ENCODE assay signal across 8 cellular contexts in genomic region chr10:72567884-72568283, GRCh38. TPM values are rescaled to one million over a fixed set of nuclear protein-coding genes. Genes with fewer than 3 reads are reported as not detected.
DNase-seq lines count a peak whose midpoint lies in the region; ATAC-seq, FAIRE-seq and TF ChIP-seq lines count a peak whose summit lies in the region.

No MANE protein-coding gene starts in this region.

- no peaks in the 10 kb centered on the region; the same call in 1 of the 2 replicates for H4K20me1 ChIP-seq in HepG2 (ENCODE audit: insufficient read depth, low read length)

- intact Hi-C loops in CD14-positive monocyte (cut with micrococcal nuclease): loop anchor here in 1 of 2 donors (10.0 kb wide), 2 partner anchors 53 to 203 kb away; no protein-coding TSS in a partner anchor
- intact Hi-C loops in HepG2 (cut with micrococcal nuclease; ENCODE audit: unreplicated experiment): loop anchor here (5.0 kb wide), 1 partner anchor 206 kb away; no protein-coding TSS in a partner anchor

- BruUV-seq in HepG2 (replicated peaks; lab: Mats Ljungman, UMichigan): no TSS peak

- no peak overlapping the region for H3K4me3 ChIP-seq in HepG2 (replicated peaks in 1 of 3; ENCODE audit: insufficient read depth in 1 of 3, low read depth in 2 of 3, low read length in 3 of 3)

- H3K27ac Mint-ChIP-seq in CD14-positive monocyte: peak overlapping the region in 4 of 7 donors; percentile 23 to 50 (median 34)

- H3K79me2 ChIP-seq in HepG2 (ENCODE audit: insufficient read depth, low read length): peaks cover 2% of the 10 kb centered on the region

- no peak overlapping the region for H3K4me2 ChIP-seq in HepG2 (ENCODE audit: low read depth, low read length)

- ATAC-seq in HepG2: no peak
- no peak for ATAC-seq in HG03520 (IDR thresholded peaks at IDR 0.05; ENCODE audit: unreplicated experiment)

- WGBS in HepG2 (ENCODE audit: low lambda C conversion rate): 81% methylated on average over 2 of the region's 2 CpGs

- H2AFZ ChIP-seq in HepG2 (ENCODE audit: low read length): no peak overlapping the region

- no peaks in the 10 kb centered on the region for H3K9me3 ChIP-seq in HepG2 (ENCODE audit: low read length)

- TF ChIP-seq RAD21 in HepG2 (CRISPR knock-in tag; IDR thresholded peaks at IDR 0.05): no peak

- H3K27ac ChIP-seq in HepG2 (ENCODE audit: extremely low read length, insufficient read depth, low read length): no peak overlapping the region

- peak; percentile 36 for FAIRE-seq in HepG2 (lab: Jason Lieb, UNC)

- no peak overlapping the region for H3K9ac ChIP-seq in HepG2 (ENCODE audit: insufficient read depth, low read depth, low read length)

- no peak for DNase-seq in CD14-positive monocyte (ENCODE audit: low spot score)
- DNase-seq in HS-27A (ENCODE audit: low read depth): peak; percentile 1
- peak; percentile 21 for DNase-seq in amniotic epithelial cell (ENCODE audit: low read depth)
- peak; percentile 11 for DNase-seq in HepG2 (ENCODE audit: low spot score)
- DNase-seq in hippocampal formation (lab: John Stamatoyannopoulos, UW): no peak
- DNase-seq in NCI-H2196 (lab: John Stamatoyannopoulos, UW; ENCODE audit: unreplicated experiment): no peak
- no peak for DNase-seq in DMS153 (lab: John Stamatoyannopoulos, UW)

- peaks cover 34% of the 10 kb centered on the region for H3K4me1 Mint-ChIP-seq in CD14-positive monocyte

- peak; percentile 54 for TF ChIP-seq CTCF in CD14-positive monocyte (IDR thresholded peaks at IDR 0.05)
- TF ChIP-seq CTCF in HepG2 (CRISPR knock-in tag; IDR thresholded peaks at IDR 0.05): peak; percentile 56

- CTCF ChIA-PET in HepG2 (lab: Yijun Ruan, JAX; ENCODE audit: low intra/inter-chr PET ratio, low total read pairs): interaction anchor here (0.8 to 1.2 kb wide), 2 partner anchors 204 to 266 kb away, joined by 3 to 4 read pairs; no protein-coding TSS in a partner anchor

- in situ Hi-C loops in HepG2 (cut with HindIII; ENCODE audit: extremely low pct_ligation_motif_present, low pct_unique_long_range_greater_than_20kb): loop anchor here (10.0 kb wide), 1 partner anchor 203 kb away; no protein-coding TSS in a partner anchor

- POLR2A ChIA-PET in HepG2 (lab: Yijun Ruan, JAX): no interaction called here

- no peak for TF ChIP-seq POLR2A in HepG2 (IDR thresholded peaks at IDR 0.05; ENCODE audit: insufficient read depth in 1 of 2, low read depth in 2 of 2, low read length in 2 of 2)

- no peaks in the 10 kb centered on the region for H3K9me3 Mint-ChIP-seq in CD14-positive monocyte

- TF ChIP-seq EP300 in HepG2 (IDR thresholded peaks at IDR 0.05; ENCODE audit: low read depth in 2 of 2, low read length in 2 of 2): no peak
- TF ChIP-seq EP300 in HepG2 (CRISPR knock-in tag; IDR thresholded peaks at IDR 0.05; ENCODE audit: borderline replicate concordance): no peak

- peaks cover 20 to 33% of the 10 kb centered on the region in 2 donors for H3K36me3 Mint-ChIP-seq in CD14-positive monocyte

- H3K4me1 ChIP-seq in HepG2 (ENCODE audit: insufficient read depth, low read length): peaks cover 10% of the 10 kb centered on the region

- H3K27me3 Mint-ChIP-seq in CD14-positive monocyte (ENCODE audit: low read depth in 3 of 3): peaks cover 0 to 2% (median 0%) of the 10 kb centered on the region in 3 donors

- no peak overlapping the region for H3K4me3 Mint-ChIP-seq in CD14-positive monocyte

- H3K27me3 ChIP-seq in HepG2 (ENCODE audit: control insufficient read depth in 1 of 2, insufficient read depth in 2 of 2, low read length in 2 of 2): no peaks in the 10 kb centered on the region

- peaks cover 1 to 15% of the 10 kb centered on the region in 2 experiments; a peak in 4 of 5 replicates for H3K36me3 ChIP-seq in HepG2 (replicated peaks in 1 of 2; ENCODE audit: control insufficient read depth in 1 of 2, insufficient read depth in 2 of 2, low read length in 2 of 2)

TF ChIP-seq in HepG2, 621 proteins besides CTCF, POLR2A, EP300 and RAD21:
- TF ChIP-seq GMEB1 (CRISPR knock-in tag; IDR thresholded peaks at IDR 0.05; ENCODE audit: borderline replicate concordance) (no peak), MAFK (conservative IDR thresholded peaks at IDR 0.05 in 1 of 2, IDR thresholded peaks at IDR 0.05 in 1 of 2; ENCODE audit: low read length in 2 of 2) (peak; percentile 26 to 44; a peak in 2 of 4 replicates), ONECUT2 (CRISPR knock-in tag; IDR thresholded peaks at IDR 0.05) (no peak), IKZF1 (IDR thresholded peaks at IDR 0.05) (no peak), STAG1 (CRISPR knock-in tag; IDR thresholded peaks at IDR 0.05) (peak; percentile 57), ZNF644 (CRISPR knock-in tag; IDR thresholded peaks at IDR 0.05; ENCODE audit: low read depth) (no peak), NFIB (CRISPR knock-in tag; IDR thresholded peaks at IDR 0.05; ENCODE audit: borderline replicate concordance) (no peak), SMC3 (IDR thresholded peaks at IDR 0.05; ENCODE audit: low read length) (peak; percentile 21; the same call in 1 of the 2 replicates), ARNT (IDR thresholded peaks at IDR 0.05) (no peak)

RNA-seq across cellular contexts. Expression of gene MICU1, which starts 58.0 kb away (rescaled TPM):
- polyA plus RNA-seq in CD14-positive monocyte: 10 to 100 TPM; 51.7 to 76.4 TPM
- 56.1 and 70.3 TPM in 2 replicates for total RNA-seq in HepG2 (2016; rRNA removed; fragmentation: Illumina TruSeq; extraction: Trizol)
- 11.5 and 13.8 TPM in 2 replicates for total RNA-seq in HepG2 (2016; cell fraction: cytosol; rRNA removed; fragmentation: Illumina TruSeq; extraction: Trizol; ENCODE audit: low read depth)
- 53.2 and 64.7 TPM in 2 replicates for total RNA-seq in HepG2 (2016; cell fraction: insoluble cytoplasmic fraction; rRNA removed; fragmentation: Illumina TruSeq; extraction: Trizol)
- total RNA-seq in HepG2 (2016; cell fraction: membrane; rRNA removed; fragmentation: Illumina TruSeq; extraction: Trizol): 24.0 and 26.1 TPM in 2 replicates
- 34.2 and 41.8 TPM in 2 replicates for total RNA-seq in HepG2 (2016; cell fraction: nucleus; rRNA removed; fragmentation: Illumina TruSeq; extraction: Trizol)
- polyA plus RNA-seq in HepG2 (2011; rRNA removed): 32.5 and 35.2 TPM in 2 replicates
- 28.3 and 35.6 TPM in 2 replicates for polyA plus RNA-seq in HepG2 (2011; cell fraction: cytosol; rRNA removed)
- 15.9 and 21.5 TPM in 2 replicates for polyA plus RNA-seq in HepG2 (2011; cell fraction: nucleus; rRNA removed)
- 41.4 and 61.9 TPM in 2 replicates for polyA plus RNA-seq in HepG2 (2012)
- 9.9 and 13.3 TPM in 2 replicates for polyA plus RNA-seq in HepG2 (2016; cell fraction: cytosol; fragmentation: Illumina TruSeq; extraction: Trizol; ENCODE audit: low read depth)
- 65.0 and 70.1 TPM in 2 replicates for polyA plus RNA-seq in HepG2 (2016; cell fraction: insoluble cytoplasmic fraction; fragmentation: Illumina TruSeq; extraction: Trizol; ENCODE audit: low read depth)
- 24.5 and 25.1 TPM in 2 replicates for polyA plus RNA-seq in HepG2 (2016; cell fraction: membrane; fragmentation: Illumina TruSeq; extraction: Trizol; ENCODE audit: low read depth)
- polyA plus RNA-seq in HepG2 (2016; cell fraction: nucleus; fragmentation: Illumina TruSeq; extraction: Trizol; ENCODE audit: insufficient read depth, low read depth): 32.3 and 34.1 TPM in 2 replicates
- 43.1 and 46.3 TPM in 2 replicates for polyA minus RNA-seq in HepG2 (2011; rRNA and poly(A)+ RNA removed; ENCODE audit: low replicate concordance)
- polyA minus RNA-seq in HepG2 (2011; cell fraction: cytosol; rRNA and poly(A)+ RNA removed): 17.9 and 20.9 TPM in 2 replicates
- polyA minus RNA-seq in HepG2 (2011; cell fraction: nucleus; rRNA and poly(A)+ RNA removed): 39.0 and 39.1 TPM in 2 replicates

Comparison
In these comparisons a context has a peak if more than half of its experiments do, and no peak if none do; other contexts are left out.
1. DNase-seq: peak in HS-27A (single experiment), amniotic epithelial cell (single experiment) and HepG2 (single experiment); none in CD14-positive monocyte (single experiment), hippocampal formation (0 of 2), NCI-H2196 (single experiment) and DMS153 (single experiment).